1 cellular context compared by ENCODE assay signal in the genomic region with DNA sequence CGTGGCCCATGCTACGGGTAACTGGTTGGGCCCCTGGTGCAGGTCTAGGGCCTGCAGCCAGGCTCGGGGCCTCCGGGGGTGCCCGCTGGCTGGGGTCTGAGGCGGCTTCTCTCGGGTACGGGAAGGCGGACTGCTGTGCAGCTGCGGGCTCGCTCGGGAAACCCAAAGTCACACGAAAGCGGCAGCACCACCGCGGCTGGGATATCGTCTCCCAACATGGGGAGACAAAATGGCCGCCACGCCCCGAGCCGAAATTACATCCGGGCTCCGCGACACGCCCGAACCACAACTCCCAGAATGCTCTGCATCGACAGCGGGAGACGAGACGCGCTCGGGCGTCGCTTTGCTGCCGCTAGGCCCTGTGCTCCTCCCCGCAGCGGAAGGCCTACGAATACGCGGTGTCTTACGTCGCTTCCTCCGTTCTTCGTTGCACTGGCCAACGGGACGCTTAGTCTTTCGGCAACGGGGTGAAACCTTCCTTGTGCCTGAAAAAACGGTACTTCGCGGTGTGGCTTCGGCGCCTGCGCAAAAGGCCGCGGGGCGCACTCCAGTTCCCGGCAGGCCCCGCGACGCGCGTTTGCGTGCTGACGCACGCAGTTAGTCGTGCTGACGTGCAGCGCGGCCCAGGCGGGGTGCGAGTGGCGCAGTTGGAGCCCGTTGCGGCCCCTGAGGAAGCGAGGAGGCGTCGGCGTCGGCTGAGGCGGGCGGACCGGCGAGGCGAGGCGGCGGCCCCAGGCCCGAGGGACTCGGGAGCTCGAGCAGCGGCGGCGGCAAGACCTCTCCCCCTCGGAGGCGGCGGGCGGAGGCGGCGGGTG.
TF ChIP-seq lines count a peak whose summit lies in the region.

A gene (plus strand): TSS at position 604 of the 815 bp plus-strand sequence. CDS start 3,727 bp downstream, outside the sequence.

TF ChIP-seq in HEK293, 187 proteins besides CTCF, POLR2A, EP300 and RAD21 (continued from another document):
- TF ChIP-seq ZNF76 (tag by site-specific recombination; IDR thresholded peaks at IDR 0.05; ENCODE audit: borderline replicate concordance, low read depth) (peak; percentile 98), GLIS1 (tag by site-specific recombination; IDR thresholded peaks at IDR 0.05) (peak; percentile 51; the same call in 1 of the 2 replicates), ZNF112 (tag by site-specific recombination; IDR thresholded peaks at IDR 0.05) (no peak), ZNF114 (tag by site-specific recombination; IDR thresholded peaks at IDR 0.05) (no peak), ZNF324 (tag by site-specific recombination; IDR thresholded peaks at IDR 0.05) (peak; percentile 60; the same call in 1 of the 2 replicates), IKZF3 (tag by site-specific recombination; IDR thresholded peaks at IDR 0.05) (no peak), ZNF239 (tag by site-specific recombination; IDR thresholded peaks at IDR 0.05) (peak; percentile 36; the same call in 1 of the 2 replicates), EGR2 (tag by site-specific recombination; IDR thresholded peaks at IDR 0.05; ENCODE audit: low read depth) (no peak), ZNF768 (tag by site-specific recombination; IDR thresholded peaks at IDR 0.05) (no peak), KLF16 (tag by site-specific recombination; IDR thresholded peaks at IDR 0.05) (peak; percentile 75), ZNF214 (tag by site-specific recombination; IDR thresholded peaks at IDR 0.05; ENCODE audit: borderline replicate concordance) (no peak), GLI4 (tag by site-specific recombination; IDR thresholded peaks at IDR 0.05) (peak; percentile 88; the same call in 1 of the 2 replicates), ZNF366 (tag by site-specific recombination; conservative IDR thresholded peaks at IDR 0.05) (no peak), KLF1 (tag by site-specific recombination; IDR thresholded peaks at IDR 0.05) (peak; percentile 62), WT1 (tag by site-specific recombination; IDR thresholded peaks at IDR 0.05) (peak; percentile 23; the same call in 1 of the 2 replicates), ZNF501 (tag by site-specific recombination; IDR thresholded peaks at IDR 0.05) (peak; percentile 92), ZNF335 (tag by site-specific recombination; conservative IDR thresholded peaks at IDR 0.05) (peak; percentile 100), ZNF843 (tag by site-specific recombination; IDR thresholded peaks at IDR 0.05) (peak; percentile 49; the same call in 1 of the 2 replicates), OSR2 (tag by site-specific recombination; IDR thresholded peaks at IDR 0.05) (no peak), ZBTB48 (tag by site-specific recombination; IDR thresholded peaks at IDR 0.05) (0 out of 2 replicates have a peak, but pooled peaks have one; percentile 28), ZSCAN16 (tag by site-specific recombination; IDR thresholded peaks at IDR 0.05) (no peak), SP3 (tag by site-specific recombination; IDR thresholded peaks at IDR 0.05) (peak; percentile 87), ZNF514 (tag by site-specific recombination; IDR thresholded peaks at IDR 0.05) (no peak), ZNF585B (tag by site-specific recombination; IDR thresholded peaks at IDR 0.05) (no peak), ZNF133 (tag by site-specific recombination; IDR thresholded peaks at IDR 0.05) (no peak), ZNF549 (tag by site-specific recombination; IDR thresholded peaks at IDR 0.05) (no peak), ZNF426 (tag by site-specific recombination; IDR thresholded peaks at IDR 0.05) (no peak)
- TF ChIP-seq, protein P1, sequence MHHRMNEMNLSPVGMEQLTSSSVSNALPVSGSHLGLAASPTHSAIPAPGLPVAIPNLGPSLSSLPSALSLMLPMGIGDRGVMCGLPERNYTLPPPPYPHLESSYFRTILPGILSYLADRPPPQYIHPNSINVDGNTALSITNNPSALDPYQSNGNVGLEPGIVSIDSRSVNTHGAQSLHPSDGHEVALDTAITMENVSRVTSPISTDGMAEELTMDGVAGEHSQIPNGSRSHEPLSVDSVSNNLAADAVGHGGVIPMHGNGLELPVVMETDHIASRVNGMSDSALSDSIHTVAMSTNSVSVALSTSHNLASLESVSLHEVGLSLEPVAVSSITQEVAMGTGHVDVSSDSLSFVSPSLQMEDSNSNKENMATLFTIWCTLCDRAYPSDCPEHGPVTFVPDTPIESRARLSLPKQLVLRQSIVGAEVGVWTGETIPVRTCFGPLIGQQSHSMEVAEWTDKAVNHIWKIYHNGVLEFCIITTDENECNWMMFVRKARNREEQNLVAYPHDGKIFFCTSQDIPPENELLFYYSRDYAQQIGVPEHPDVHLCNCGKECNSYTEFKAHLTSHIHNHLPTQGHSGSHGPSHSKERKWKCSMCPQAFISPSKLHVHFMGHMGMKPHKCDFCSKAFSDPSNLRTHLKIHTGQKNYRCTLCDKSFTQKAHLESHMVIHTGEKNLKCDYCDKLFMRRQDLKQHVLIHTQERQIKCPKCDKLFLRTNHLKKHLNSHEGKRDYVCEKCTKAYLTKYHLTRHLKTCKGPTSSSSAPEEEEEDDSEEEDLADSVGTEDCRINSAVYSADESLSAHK (tag by site-specific recombination; IDR thresholded peaks at IDR 0.05) = 0 out of 2 replicates have a peak, but pooled peaks have one; percentile 15
- TF ChIP-seq, protein P2, sequence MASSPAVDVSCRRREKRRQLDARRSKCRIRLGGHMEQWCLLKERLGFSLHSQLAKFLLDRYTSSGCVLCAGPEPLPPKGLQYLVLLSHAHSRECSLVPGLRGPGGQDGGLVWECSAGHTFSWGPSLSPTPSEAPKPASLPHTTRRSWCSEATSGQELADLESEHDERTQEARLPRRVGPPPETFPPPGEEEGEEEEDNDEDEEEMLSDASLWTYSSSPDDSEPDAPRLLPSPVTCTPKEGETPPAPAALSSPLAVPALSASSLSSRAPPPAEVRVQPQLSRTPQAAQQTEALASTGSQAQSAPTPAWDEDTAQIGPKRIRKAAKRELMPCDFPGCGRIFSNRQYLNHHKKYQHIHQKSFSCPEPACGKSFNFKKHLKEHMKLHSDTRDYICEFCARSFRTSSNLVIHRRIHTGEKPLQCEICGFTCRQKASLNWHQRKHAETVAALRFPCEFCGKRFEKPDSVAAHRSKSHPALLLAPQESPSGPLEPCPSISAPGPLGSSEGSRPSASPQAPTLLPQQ (tag by site-specific recombination; IDR thresholded peaks at IDR 0.05) = peak; percentile 91
- TF ChIP-seq, protein P3, sequence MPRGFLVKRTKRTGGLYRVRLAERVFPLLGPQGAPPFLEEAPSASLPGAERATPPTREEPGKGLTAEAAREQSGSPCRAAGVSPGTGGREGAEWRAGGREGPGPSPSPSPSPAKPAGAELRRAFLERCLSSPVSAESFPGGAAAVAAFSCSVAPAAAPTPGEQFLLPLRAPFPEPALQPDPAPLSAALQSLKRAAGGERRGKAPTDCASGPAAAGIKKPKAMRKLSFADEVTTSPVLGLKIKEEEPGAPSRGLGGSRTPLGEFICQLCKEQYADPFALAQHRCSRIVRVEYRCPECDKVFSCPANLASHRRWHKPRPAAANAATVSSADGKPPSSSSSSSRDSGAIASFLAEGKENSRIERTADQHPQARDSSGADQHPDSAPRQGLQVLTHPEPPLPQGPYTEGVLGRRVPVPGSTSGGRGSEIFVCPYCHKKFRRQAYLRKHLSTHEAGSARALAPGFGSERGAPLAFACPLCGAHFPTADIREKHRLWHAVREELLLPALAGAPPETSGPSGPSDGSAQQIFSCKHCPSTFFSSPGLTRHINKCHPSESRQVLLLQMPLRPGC (tag by site-specific recombination; IDR thresholded peaks at IDR 0.05) = no peak; the same call in 1 of the 2 replicates
- TF ChIP-seq, protein P4, sequence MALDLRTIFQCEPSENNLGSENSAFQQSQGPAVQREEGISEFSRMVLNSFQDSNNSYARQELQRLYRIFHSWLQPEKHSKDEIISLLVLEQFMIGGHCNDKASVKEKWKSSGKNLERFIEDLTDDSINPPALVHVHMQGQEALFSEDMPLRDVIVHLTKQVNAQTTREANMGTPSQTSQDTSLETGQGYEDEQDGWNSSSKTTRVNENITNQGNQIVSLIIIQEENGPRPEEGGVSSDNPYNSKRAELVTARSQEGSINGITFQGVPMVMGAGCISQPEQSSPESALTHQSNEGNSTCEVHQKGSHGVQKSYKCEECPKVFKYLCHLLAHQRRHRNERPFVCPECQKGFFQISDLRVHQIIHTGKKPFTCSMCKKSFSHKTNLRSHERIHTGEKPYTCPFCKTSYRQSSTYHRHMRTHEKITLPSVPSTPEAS (tag by site-specific recombination; IDR thresholded peaks at IDR 0.05) = peak; percentile 40; the same call in 1 of the 2 replicates
